ENCODE assay signal across 23 cellular contexts in genomic region chr7:108331971-108332370, GRCh38.
"Had no signal": no experiment of that assay in that cellular context is flagged by ENCODE, and none has a peak within 500 bp of the region (broad histone marks: within the 10 kb centered on the region; RNA-seq: fewer than 3 reads in every experiment).

No MANE protein-coding gene starts in this region.

- H3K4me3 Mint-ChIP-seq: dendritic cell treated with granulocyte-macrophage colony-stimulating factor and Interleukin-4, amounts not matched to agents 40 ng/mL and 50 ng/mL, for 4 days; effector memory CD8-positive, alpha-beta T cell; memory B cell; mesothelial cell of epicardium; natural killer cell; neural progenitor cell had no signal

- H3K9me3 Mint-ChIP-seq: dendritic cell treated with granulocyte-macrophage colony-stimulating factor and Interleukin-4, amounts not matched to agents 40 ng/mL and 50 ng/mL, for 4 days; effector memory CD8-positive, alpha-beta T cell; memory B cell; mesothelial cell of epicardium; neural progenitor cell had no signal

- H3K4me1 Mint-ChIP-seq: natural killer cell had no signal

- H3K27ac Mint-ChIP-seq: dendritic cell treated with granulocyte-macrophage colony-stimulating factor and Interleukin-4, amounts not matched to agents 40 ng/mL and 50 ng/mL, for 4 days; effector memory CD8-positive, alpha-beta T cell; memory B cell; mesothelial cell of epicardium; natural killer cell; neural progenitor cell had no signal

- H3K27me3 ChIP-seq: esophagus squamous epithelium, gastroesophageal sphincter, left lung, neural progenitor cell, ovary, stomach, transverse colon had no signal

- FAIRE-seq: small intestine had no signal

- H3K4me3 ChIP-seq: esophagus squamous epithelium, gastroesophageal sphincter, left lung, lower lobe of right lung, neural progenitor cell, ovary, stomach, thoracic aorta, transverse colon had no signal

- DNase-seq: effector memory CD8-positive, alpha-beta T cell; esophagus squamous epithelium; foreskin fibroblast; glutamatergic neuron; islet precursor cell; left lung; lower lobe of right lung; natural killer cell; nucleus accumbens; ovary; right cardiac atrium; small intestine; stimulated activated CD4-positive, alpha-beta T cell treated with anti-CD3 and anti-CD28 coated beads, Interleukin-12 subunit alpha, Interleukin-12 subunit beta, amount 100 ng/mL, for 4 hours; stimulated activated naive CD4-positive, alpha-beta T cell; stomach; substantia nigra; transverse colon had no signal

- H3K36me3 ChIP-seq: esophagus squamous epithelium, gastroesophageal sphincter, left lung, lower lobe of right lung, neural progenitor cell, ovary, stomach, thoracic aorta, transverse colon had no signal

- H3K9me3 ChIP-seq: esophagus squamous epithelium, gastroesophageal sphincter, left lung, lower lobe of right lung, ovary, stomach, thoracic aorta, transverse colon had no signal

- H3K27me3 Mint-ChIP-seq: dendritic cell treated with granulocyte-macrophage colony-stimulating factor and Interleukin-4, amounts not matched to agents 40 ng/mL and 50 ng/mL, for 4 days; effector memory CD8-positive, alpha-beta T cell; memory B cell had no signal

- ATAC-seq: effector memory CD8-positive, alpha-beta T cell; gastroesophageal sphincter; left lung; lower lobe of right lung; natural killer cell; right cardiac atrium had no signal

- H3K36me3 Mint-ChIP-seq: memory B cell, mesothelial cell of epicardium, natural killer cell, neural progenitor cell had no signal

- H3K9ac ChIP-seq: neural progenitor cell had no signal

- H3K27ac ChIP-seq: esophagus squamous epithelium, gastroesophageal sphincter, left lung, lower lobe of right lung, neural progenitor cell, ovary, stomach, thoracic aorta, transverse colon had no signal

- H3K4me1 ChIP-seq: esophagus squamous epithelium, gastroesophageal sphincter, left lung, lower lobe of right lung, transverse colon had no signal
